Comparison of ENCODE assay signal across 9 cellular contexts in the genomic region with DNA sequence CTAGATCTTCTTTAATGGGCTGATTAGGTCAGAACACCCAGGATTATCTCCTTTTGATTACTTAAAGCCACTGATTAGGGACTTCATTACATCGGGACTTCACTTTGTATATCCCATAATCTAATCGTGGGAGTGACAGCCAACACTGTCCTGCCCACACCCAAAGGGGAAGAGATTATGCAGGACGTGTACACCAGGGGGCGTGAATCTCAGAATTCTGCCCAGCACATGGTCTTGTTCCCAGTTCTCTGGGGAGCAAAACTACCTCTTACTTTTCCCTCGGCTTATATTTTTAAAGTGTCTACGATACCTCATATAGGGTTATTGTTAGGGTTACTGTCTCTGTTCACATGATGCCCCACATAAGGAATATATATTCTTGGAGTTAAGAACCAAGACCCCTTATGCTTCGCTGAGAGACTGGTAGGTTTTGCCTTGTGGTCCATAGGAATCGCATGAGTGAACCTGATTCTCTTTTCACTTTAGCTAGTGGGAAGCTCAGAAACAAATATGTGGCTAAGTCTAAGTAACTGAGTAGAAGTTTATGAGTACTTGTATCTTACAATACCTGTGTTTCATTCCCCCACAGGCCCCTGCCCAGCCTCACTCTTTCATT.
DNase-seq lines count a peak whose midpoint lies in the region; ATAC-seq, FAIRE-seq and TF ChIP-seq lines count a peak whose summit lies in the region.
"Had no signal": no experiment of that assay in that cellular context is flagged by ENCODE, and none has a peak within 500 bp of the region (broad histone marks: within the 10 kb centered on the region; RNA-seq: fewer than 3 reads in every experiment).

No MANE protein-coding gene starts in this region.

- FAIRE-seq in urothelium cell line (lab: Jason Lieb, UNC), result no peak

- no peak overlapping the region for H3K9ac ChIP-seq in MM.1S (ENCODE audit: low read length)

- H4K20me1 ChIP-seq in MM.1S (ENCODE audit: insufficient read depth, low read length), result no peaks in the 10 kb centered on the region

- DNase-seq in Calu3 (peak; percentile 73), MM.1S (peak; percentile 42), iPS-NIHi7 (ENCODE audit: extremely low spot score) (peak; percentile 50), urothelium cell line (ENCODE audit: low spot score) (peak; percentile 44), nucleus accumbens (lab: John Stamatoyannopoulos, UW) (no peak), NCI-H187 treated with DMSO at 0.1 percent for 48 hours (lab: John Stamatoyannopoulos, UW) (no peak)
- peak; percentile 14 for DNase-seq in activated CD4-positive, alpha-beta T cell treated with anti-CD3 and anti-CD28 coated beads, Interleukin-2, amount 50 U/mL, for 1 hour

- H3K9me3 ChIP-seq in MM.1S (replicated peaks; ENCODE audit: insufficient read depth, low read length), result no peaks in the 10 kb centered on the region

- H3K4me3 Mint-ChIP-seq in Calu3 (ENCODE audit: low read depth, unreplicated experiment), result no peak overlapping the region
- H3K4me3 Mint-ChIP-seq: IgD-negative memory B cell had no signal

- peaks cover 8% of the 10 kb centered on the region for H3K4me1 Mint-ChIP-seq in Calu3 (ENCODE audit: low read depth, unreplicated experiment)

- H3F3A ChIP-seq in MM.1S (ENCODE audit: insufficient read depth, low read length), result no peaks in the 10 kb centered on the region

- no peaks in the 10 kb centered on the region for H3K79me2 ChIP-seq in MM.1S (ENCODE audit: low read length)

- H3K27me3 ChIP-seq in MM.1S (replicated peaks; ENCODE audit: insufficient read depth, low read length), result no peaks in the 10 kb centered on the region

- peak; percentile 40 for ATAC-seq in GM21367 (IDR thresholded peaks at IDR 0.05; ENCODE audit: unreplicated experiment)

- H2AFZ ChIP-seq in MM.1S (ENCODE audit: low read length), result no peak overlapping the region

- no peaks in the 10 kb centered on the region for H3K9me3 Mint-ChIP-seq in Calu3 (ENCODE audit: low read depth, unreplicated experiment)

- CTCF ChIA-PET in Calu3 (lab: Charles Lee), result interaction anchor here (1.9 kb wide), 1 partner anchor 296 kb away, joined by 8 read pairs; no protein-coding TSS in a partner anchor

- no peak overlapping the region for H3K4me3 ChIP-seq in MM.1S (ENCODE audit: low read length)

- peaks cover 22% of the 10 kb centered on the region for H3K27me3 Mint-ChIP-seq in Calu3 (ENCODE audit: unreplicated experiment)

- H3K27ac Mint-ChIP-seq in Calu3 (ENCODE audit: unreplicated experiment), result no peak overlapping the region
- H3K27ac Mint-ChIP-seq: IgD-negative memory B cell had no signal

- H3K4me2 ChIP-seq in MM.1S (ENCODE audit: low read depth, low read length), result no peak overlapping the region

- intact Hi-C loops in Calu3 (cut with micrococcal nuclease; ENCODE audit: unreplicated experiment), result loop anchor here (1.0 to 5.0 kb wide), 3 partner anchors 192 to 666 kb away; partner anchors contain the start of gene GNA14

- no peaks in the 10 kb centered on the region for H3K9me2 ChIP-seq in MM.1S (replicated peaks; ENCODE audit: insufficient read depth, low read length)

- H3K27ac ChIP-seq in MM.1S (ENCODE audit: low read length), result no peak overlapping the region

- no peaks in the 10 kb centered on the region for H3K4me1 ChIP-seq in MM.1S (ENCODE audit: low read length)

- TF ChIP-seq CTCF in Calu3 (IDR thresholded peaks at IDR 0.05; ENCODE audit: unreplicated experiment) (peak; percentile 41), MM.1S (IDR thresholded peaks at IDR 0.05; ENCODE audit: low read length) (peak; percentile 76)

- no TSS peak for BruUV-seq in Calu3 (replicated peaks; lab: Mats Ljungman, UMichigan)

- H3K36me3 ChIP-seq in MM.1S (replicated peaks; ENCODE audit: insufficient read depth, low read length), result no peaks in the 10 kb centered on the region

- no peaks in the 10 kb centered on the region for H3K36me3 Mint-ChIP-seq in Calu3 (ENCODE audit: insufficient read depth, unreplicated experiment)
- H3K36me3 Mint-ChIP-seq: IgD-negative memory B cell had no signal

Comparison
In these comparisons a context has a peak if more than half of its experiments do, and no peak if none do; other contexts are left out.
1. DNase-seq: peak in Calu3 (single experiment), MM.1S (single experiment), activated CD4-positive, alpha-beta T cell treated with anti-CD3 and anti-CD28 coated beads, Interleukin-2, amount 50 U/mL, for 1 hour (single experiment), iPS-NIHi7 (single experiment) and urothelium cell line (single experiment); none in nucleus accumbens (0 of 56) and NCI-H187 treated with DMSO at 0.1 percent for 48 hours (single experiment).